Comparison of ENCODE assay signal across 25 cellular contexts in genomic region chr6:147211831-147212230, GRCh38.
"Had no signal": no experiment of that assay in that cellular context is flagged by ENCODE, and none has a peak within 500 bp of the region (broad histone marks: within the 10 kb centered on the region; RNA-seq: fewer than 3 reads in every experiment).

No MANE protein-coding gene starts in this region.

- H3K4me1 ChIP-seq: prostate gland had no signal

- H2AFZ ChIP-seq: hepatocyte had no signal

- H3K27ac Mint-ChIP-seq: activated CD4-positive, alpha-beta memory T cell treated with anti-CD3 and anti-CD28 coated beads for 36 hours; activated CD4-positive, alpha-beta T cell treated with anti-CD3 and anti-CD28 coated beads, Interleukin-2, amount 10 ng/mL, durations not matched to agents 24 days and 14 days; activated naive CD4-positive, alpha-beta T cell treated with anti-CD3 and anti-CD28 coated beads for 36 hours; activated naive CD8-positive, alpha-beta T cell treated with anti-CD3 and anti-CD28 coated beads for 36 hours; activated T-helper 1 cell treated with anti-CD3 and anti-CD28 coated beads, Interleukin-12 subunit alpha, Interleukin-12 subunit beta, Interleukin-2, Interleukin-4 antibody, amounts not matched to agents 30 ng/mL and 10 ng/mL and 1 ng/mL, durations not matched to agents 14 hours and 24 hours and 36 hours; brain; nephron had no signal

- H3K9me3 ChIP-seq: ascending aorta, gastroesophageal sphincter, left ventricle myocardium inferior, mucosa of descending colon, prostate gland, spleen, suprapubic skin, tibial nerve had no signal

- H3K27ac ChIP-seq: ascending aorta, coronary artery, gastroesophageal sphincter, hepatocyte, left ventricle myocardium inferior, prostate gland, spleen, suprapubic skin, tibial nerve had no signal

- H3K27me3 ChIP-seq: ascending aorta, gastroesophageal sphincter, hepatocyte, spleen, suprapubic skin, tibial nerve had no signal

- ATAC-seq: gastroesophageal sphincter, mucosa of descending colon had no signal

- H3K27me3 Mint-ChIP-seq: activated CD4-positive, alpha-beta memory T cell treated with anti-CD3 and anti-CD28 coated beads for 36 hours; activated CD4-positive, alpha-beta T cell treated with anti-CD3 and anti-CD28 coated beads, Interleukin-2, amount 10 ng/mL, durations not matched to agents 24 days and 14 days; activated naive CD8-positive, alpha-beta T cell treated with anti-CD3 and anti-CD28 coated beads for 36 hours; brain had no signal

- H3K4me2 ChIP-seq: hepatocyte had no signal

- DNase-seq: activated CD4-positive, alpha-beta memory T cell treated with anti-CD3 and anti-CD28 coated beads for 36 hours; activated CD4-positive, alpha-beta T cell treated with anti-CD3 and anti-CD28 coated beads, Interleukin-2, amount 10 ng/mL, durations not matched to agents 24 days and 14 days; activated CD4-positive, CD25-positive, alpha-beta regulatory T cell treated with anti-CD3 and anti-CD28 coated beads, Interleukin-2, amount 50 U/mL, for 72 hours; activated CD8-positive, alpha-beta memory T cell treated with anti-CD3 and anti-CD28 coated beads, Interleukin-2, amount 50 U/mL, for 4 hours; activated effector memory CD4-positive, alpha-beta T cell treated with anti-CD3 and anti-CD28 coated beads, Interleukin-2, amount 50 U/mL, for 16 hours; activated naive CD4-positive, alpha-beta T cell treated with anti-CD3 and anti-CD28 coated beads for 36 hours; activated naive CD8-positive, alpha-beta T cell treated with anti-CD3 and anti-CD28 coated beads for 36 hours; activated T-cell treated with anti-CD3 and anti-CD28 coated beads, Interleukin-2, amount 50 U/mL, for 1 hour; islet precursor cell; left ventricle myocardium inferior; mucosa of descending colon; occipital lobe; spleen; stimulated activated naive CD4-positive, alpha-beta T cell had no signal

- H3K36me3 ChIP-seq: ascending aorta, gastroesophageal sphincter, left ventricle myocardium inferior, prostate gland, spleen, suprapubic skin, tibial nerve had no signal

- H3K9me3 Mint-ChIP-seq: activated CD4-positive, alpha-beta memory T cell treated with anti-CD3 and anti-CD28 coated beads for 36 hours; activated CD4-positive, alpha-beta T cell treated with anti-CD3 and anti-CD28 coated beads, Interleukin-2, amount 10 ng/mL, durations not matched to agents 24 days and 14 days; activated naive CD4-positive, alpha-beta T cell treated with anti-CD3 and anti-CD28 coated beads for 36 hours; activated naive CD8-positive, alpha-beta T cell treated with anti-CD3 and anti-CD28 coated beads for 36 hours; activated T-helper 1 cell treated with anti-CD3 and anti-CD28 coated beads, Interleukin-12 subunit alpha, Interleukin-12 subunit beta, Interleukin-2, Interleukin-4 antibody, amounts not matched to agents 30 ng/mL and 10 ng/mL and 1 ng/mL, durations not matched to agents 14 hours and 24 hours and 36 hours; brain; nephron had no signal

- H3K4me3 Mint-ChIP-seq: activated CD4-positive, alpha-beta memory T cell treated with anti-CD3 and anti-CD28 coated beads for 36 hours; activated CD4-positive, alpha-beta T cell treated with anti-CD3 and anti-CD28 coated beads, Interleukin-2, amount 10 ng/mL, durations not matched to agents 24 days and 14 days; activated naive CD4-positive, alpha-beta T cell treated with anti-CD3 and anti-CD28 coated beads for 36 hours; activated naive CD8-positive, alpha-beta T cell treated with anti-CD3 and anti-CD28 coated beads for 36 hours; activated T-helper 1 cell treated with anti-CD3 and anti-CD28 coated beads, Interleukin-12 subunit alpha, Interleukin-12 subunit beta, Interleukin-2, Interleukin-4 antibody, amounts not matched to agents 30 ng/mL and 10 ng/mL and 1 ng/mL, durations not matched to agents 14 hours and 24 hours and 36 hours; nephron had no signal

- H3K4me3 ChIP-seq: ascending aorta, coronary artery, gastroesophageal sphincter, hepatocyte, left ventricle myocardium inferior, lung, mucosa of descending colon, prostate gland, spleen, suprapubic skin, tibial nerve had no signal
